In the genomic region with DNA sequence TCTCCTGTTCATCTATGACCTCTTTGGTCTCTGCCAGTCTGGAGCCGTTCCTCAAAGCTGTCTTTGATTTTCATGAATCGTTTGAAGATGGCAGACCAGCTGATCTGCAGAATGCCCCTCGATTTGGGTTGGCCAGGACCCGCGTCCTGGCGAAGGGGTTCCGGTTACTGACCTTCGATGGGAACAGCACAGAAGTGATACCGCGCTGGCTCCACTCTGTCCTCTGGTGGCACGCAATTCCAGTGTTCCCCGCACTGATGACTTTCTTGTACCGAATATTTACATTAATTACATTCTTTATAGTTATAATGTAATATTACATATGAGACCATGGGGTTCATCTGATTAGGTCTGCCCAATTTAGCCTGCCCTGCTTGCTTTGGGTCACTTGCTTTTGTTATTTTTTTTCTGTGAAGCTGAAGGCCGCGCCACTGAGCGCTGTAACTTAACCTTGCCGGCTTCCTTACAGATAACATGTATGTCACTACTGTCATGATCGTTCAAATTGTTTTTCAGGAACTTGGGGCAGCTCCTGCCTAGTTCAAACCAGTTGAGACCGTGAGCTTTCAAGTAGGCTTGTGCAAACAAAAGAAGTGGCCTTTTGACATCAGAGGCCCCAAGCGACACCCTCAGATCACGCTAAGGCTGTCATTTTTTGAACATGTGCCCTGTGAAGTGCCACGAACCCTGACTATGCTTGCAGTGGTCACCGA, we compare ENCODE assay signal across 19 cellular contexts.
"Had no signal": no experiment of that assay in that cellular context is flagged by ENCODE, and none has a peak within 500 bp of the region (broad histone marks: within the 10 kb centered on the region; RNA-seq: fewer than 3 reads in every experiment).

No MANE protein-coding gene starts in this region.

- FAIRE-seq: islet of Langerhans, TTC549, urothelium cell line had no signal

- H3K27ac ChIP-seq: body of pancreas, epithelial cell of prostate had no signal

- DNase-seq: activated CD4-positive, alpha-beta T cell treated with anti-CD3 and anti-CD28 coated beads, Interleukin-2, amount 50 U/mL, for 48 hours; activated gamma-delta T cell treated with Interleukin-2 at 50 U/mL for 16 hours; activated naive CD8-positive, alpha-beta T cell treated with anti-CD3 and anti-CD28 coated beads for 36 hours; amygdala; body of pancreas; caudate nucleus; endodermal cell; foreskin fibroblast; glutamatergic neuron; hippocampal formation; left cardiac atrium; midbrain; occipital lobe; stimulated activated CD4-positive, alpha-beta T cell treated with anti-CD3 and anti-CD28 coated beads, Interleukin-4, amount 100 ng/mL, for 1 hour had no signal

- H3K4me3 ChIP-seq: body of pancreas had no signal

- ATAC-seq: body of pancreas; left cardiac atrium; stimulated activated effector memory CD8-positive, alpha-beta T cell treated with anti-CD3 and anti-CD28 coated beads, Interleukin-12 subunit alpha, Interleukin-12 subunit beta, amount 100 ng/mL, for 72 hours had no signal

- H3K27me3 ChIP-seq: body of pancreas had no signal

- H3K9me3 ChIP-seq: body of pancreas had no signal
